21 cellular contexts compared by ENCODE assay signal in the genomic region with DNA sequence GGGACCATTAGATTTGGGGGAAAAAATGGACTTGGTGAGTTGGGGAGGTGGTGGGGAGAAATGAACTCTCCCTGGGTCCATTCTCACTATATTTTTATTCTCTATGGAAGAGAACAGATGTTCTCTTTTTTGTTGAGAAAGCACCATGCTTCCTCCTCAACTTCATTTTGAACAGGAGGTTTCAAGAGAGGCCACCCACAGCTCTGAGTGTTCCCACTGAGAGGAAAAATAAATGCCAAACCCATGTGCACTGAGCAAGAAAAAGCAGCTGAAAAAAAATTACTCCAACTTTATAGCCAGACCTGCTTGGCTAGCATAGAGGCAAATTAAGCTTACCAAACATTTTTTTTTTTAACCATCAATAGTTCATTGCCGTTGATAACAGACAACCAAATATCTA.
"Had no signal": no experiment of that assay in that cellular context is flagged by ENCODE, and none has a peak within 500 bp of the region (broad histone marks: within the 10 kb centered on the region; RNA-seq: fewer than 3 reads in every experiment).

No MANE protein-coding gene starts in this region.

- DNase-seq: activated B cell treated with CpG ODN at 0.5 μM for 24 hours; activated CD4-positive, alpha-beta T cell treated with anti-CD3 and anti-CD28 coated beads for 1 hour; activated CD4-positive, alpha-beta T cell treated with anti-CD3 and anti-CD28 coated beads, Interleukin-2, amount 10 ng/mL, durations not matched to agents 24 days and 14 days; activated CD4-positive, alpha-beta T cell treated with anti-CD3 and anti-CD28 coated beads, Interleukin-2, amount 50 U/mL, for 48 hours; activated CD8-positive, alpha-beta memory T cell treated with anti-CD3 and anti-CD28 coated beads for 24 hours; activated effector memory CD4-positive, alpha-beta T cell treated with anti-CD3 and anti-CD28 coated beads, Interleukin-2, amount 50 U/mL, for 16 hours; activated naive CD4-positive, alpha-beta T cell treated with Interleukin-2 at 50 U/mL for 16 hours; activated naive CD8-positive, alpha-beta T cell treated with anti-CD3 and anti-CD28 coated beads, Interleukin-2, amount 50 U/mL, for 24 hours; activated T-cell treated with anti-CD3 and anti-CD28 coated beads, Interleukin-2, amount 50 U/mL, for 4 hours; brain microvascular endothelial cell; Karpas-422; MM.1S; NCI-H1105; NCI-H1436; NCI-H187 treated with DMSO at 0.1 percent for 48 hours; NCI-H2081 treated with DMSO at 0.1 percent for 48 hours; NCI-H526; NCI-H82; SIG-M5; T-helper 17 cell; T-helper 9 cell had no signal
